In genomic region chr5:54869691-54870090, GRCh38 we compare ENCODE assay signal across 14 cellular contexts.
DNase-seq lines count a peak whose midpoint lies in the region; ATAC-seq and TF ChIP-seq lines count a peak whose summit lies in the region.
"Had no signal": no experiment of that assay in that cellular context is flagged by ENCODE, and none has a peak within 500 bp of the region (broad histone marks: within the 10 kb centered on the region; RNA-seq: fewer than 3 reads in every experiment).

No MANE protein-coding gene starts in this region.

- DNase-seq in stimulated activated naive CD8-positive, alpha-beta T cell treated with anti-CD3 and anti-CD28 coated beads, Interleukin-15, amount 100 ng/mL, for 72 hours: no peak
- DNase-seq in IMR-90 (peak; percentile 29), fibroblast of mammary gland (ENCODE audit: low read depth) (peak; percentile 38), T-helper 17 cell (no peak), osteocyte (ENCODE audit: extremely low spot score, unreplicated experiment) (no peak)
- no peak for DNase-seq in activated CD4-positive, CD25-positive, alpha-beta regulatory T cell (lab: John Stamatoyannopoulos, UW)
- DNase-seq: AML-193; Calu3; CD4-positive, alpha-beta memory T cell; DMS79 treated with DMSO at 0.1 percent for 48 hours had no signal

- no peak for TF ChIP-seq POLR2A in IMR-90 (IDR thresholded peaks at IDR 0.05; ENCODE audit: low read depth, low read length)

- H3K27ac Mint-ChIP-seq in stimulated activated naive CD8-positive, alpha-beta T cell treated with anti-CD3 and anti-CD28 coated beads, Interleukin-15, Interleukin-2, amounts not matched to agents 100 ng/mL and 50 ng/mL, for 24 hours: peak overlapping the region; percentile 95
- no peak overlapping the region for H3K27ac Mint-ChIP-seq in stimulated activated naive CD8-positive, alpha-beta T cell treated with anti-CD3 and anti-CD28 coated beads, Interleukin-15, amount 100 ng/mL, for 72 hours
- H3K27ac Mint-ChIP-seq in T-helper 17 cell (no peak overlapping the region), osteocyte (ENCODE audit: unreplicated experiment) (no peak overlapping the region)
- H3K27ac Mint-ChIP-seq: CD14-positive monocyte; CD4-positive, alpha-beta memory T cell had no signal

- no peak overlapping the region for H3K4me3 ChIP-seq in IMR-90 (ENCODE audit: insufficient read depth, low read depth, low read length)
- H3K4me3 ChIP-seq in fibroblast of mammary gland (ENCODE audit: control insufficient read depth, low read depth, low read length): no peak overlapping the region
- H3K4me3 ChIP-seq: BLaER1, HAP-1 had no signal

- H3K18ac ChIP-seq in IMR-90 (ENCODE audit: low read depth, low read length): peak overlapping the region; percentile 9; the same call in 1 of the 2 replicates

- no peak overlapping the region for H2AK5ac ChIP-seq in IMR-90 (ENCODE audit: low read depth, low read length)

- H3K36me3 ChIP-seq in IMR-90 (ENCODE audit: control insufficient read depth, insufficient read depth, low read length): no peaks in the 10 kb centered on the region
- H3K36me3 ChIP-seq: BLaER1, HAP-1 had no signal

- CTCF ChIA-PET in IMR-90 (lab: Yijun Ruan, JAX): no interaction called here

- no peak overlapping the region for H3K56ac ChIP-seq in IMR-90 (ENCODE audit: extremely low read depth, insufficient read depth, low read length)

- peaks cover 9% of the 10 kb centered on the region for H3K4me1 ChIP-seq in IMR-90 (ENCODE audit: control insufficient read depth, insufficient read depth, low read length)
- H3K4me1 ChIP-seq: BLaER1, HAP-1 had no signal

- H3K9me3 ChIP-seq in IMR-90 (ENCODE audit: control insufficient read depth, insufficient read depth, low read length) (no peaks in the 10 kb centered on the region), T-helper 17 cell (ENCODE audit: control insufficient read depth, low read length, poor library complexity, severe bottlenecking) (no peaks in the 10 kb centered on the region)
- H3K9me3 ChIP-seq: HAP-1 had no signal

- H3K9me1 ChIP-seq in IMR-90 (ENCODE audit: insufficient read depth, low read length): peaks cover 3% of the 10 kb centered on the region; the same call in 1 of the 2 replicates

- H3K4me3 Mint-ChIP-seq in stimulated activated naive CD8-positive, alpha-beta T cell treated with anti-CD3 and anti-CD28 coated beads, Interleukin-15, Interleukin-2, amounts not matched to agents 100 ng/mL and 50 ng/mL, for 24 hours: no peak overlapping the region
- no peak overlapping the region for H3K4me3 Mint-ChIP-seq in stimulated activated naive CD8-positive, alpha-beta T cell treated with anti-CD3 and anti-CD28 coated beads, Interleukin-15, amount 100 ng/mL, for 72 hours
- no peak overlapping the region for H3K4me3 Mint-ChIP-seq in T-helper 17 cell
- H3K4me3 Mint-ChIP-seq in osteocyte (ENCODE audit: unreplicated experiment): no peak overlapping the region
- H3K4me3 Mint-ChIP-seq: CD14-positive monocyte; CD4-positive, alpha-beta memory T cell had no signal

- H2AFZ ChIP-seq in IMR-90 (replicated peaks; ENCODE audit: low read length, poor library complexity): no peak overlapping the region

- H2BK120ac ChIP-seq in IMR-90 (ENCODE audit: low read depth, low read length): no peak overlapping the region

- intact Hi-C loops in IMR-90 (cut with micrococcal nuclease): loop anchor here (10.0 kb wide), 1 partner anchor 425 kb away; no protein-coding TSS in a partner anchor

- H3K23ac ChIP-seq in IMR-90 (ENCODE audit: low read depth, low read length): no peak overlapping the region

- H2BK5ac ChIP-seq in IMR-90 (ENCODE audit: low read depth, low read length, poor library complexity, severe bottlenecking): no peak overlapping the region

- dilution Hi-C loops in IMR-90 (cut with HindIII; ENCODE audit: low sequenced_read_pairs, unreplicated experiment): no loop called here

- H3K79me1 ChIP-seq in IMR-90 (ENCODE audit: low read depth in 1 of 2, low read length in 2 of 2): no peaks in the 10 kb centered on the region

- ATAC-seq in stimulated activated naive CD8-positive, alpha-beta T cell treated with anti-CD3 and anti-CD28 coated beads, Interleukin-15, amount 100 ng/mL, for 72 hours: no peak
- ATAC-seq in IMR-90 (ENCODE audit: low read depth) (peak; percentile 55), T-helper 17 cell (no peak)

- H3K14ac ChIP-seq in IMR-90 (replicated peaks; ENCODE audit: low read depth, low read length): 0 out of 2 replicates have a peak overlapping the region, but pooled peaks have one; percentile 44

- WGBS in IMR-90 (ENCODE audit: extremely low coverage in 2 of 2, insufficient read length in 1 of 2), 2 experiments: no CpG with 5 or more reads among the region's 1 CpG

- no peaks in the 10 kb centered on the region for H3K9me3 Mint-ChIP-seq in stimulated activated naive CD8-positive, alpha-beta T cell treated with anti-CD3 and anti-CD28 coated beads, Interleukin-15, Interleukin-2, amounts not matched to agents 100 ng/mL and 50 ng/mL, for 24 hours
- no peaks in the 10 kb centered on the region for H3K9me3 Mint-ChIP-seq in stimulated activated naive CD8-positive, alpha-beta T cell treated with anti-CD3 and anti-CD28 coated beads, Interleukin-15, amount 100 ng/mL, for 72 hours
- no peaks in the 10 kb centered on the region for H3K9me3 Mint-ChIP-seq in osteocyte (ENCODE audit: unreplicated experiment)
- H3K9me3 Mint-ChIP-seq: CD4-positive, alpha-beta memory T cell had no signal

- no peak overlapping the region; the same call in 2 of the 3 replicates for H2BK15ac ChIP-seq in IMR-90 (ENCODE audit: low read depth, low read length)

- no peak overlapping the region for H3K9ac ChIP-seq in IMR-90 (ENCODE audit: low read depth, low read length)
- H3K9ac ChIP-seq: BLaER1 had no signal

- no peak overlapping the region for H3K27ac ChIP-seq in IMR-90 (ENCODE audit: insufficient read depth, low read length)
- H3K27ac ChIP-seq: BLaER1 had no signal

- no TSS peak for BruUV-seq in IMR-90 (replicated peaks; lab: Mats Ljungman, UMichigan)

- no peak overlapping the region; the same call in 1 of the 2 replicates for H3K4me2 ChIP-seq in IMR-90 (ENCODE audit: low read depth, low read length)
- H3K4me2 ChIP-seq: BLaER1 had no signal

- H3K27me3 ChIP-seq in IMR-90 (ENCODE audit: control insufficient read depth, insufficient read depth, low read length): peaks cover 7% of the 10 kb centered on the region; the same call in 1 of the 2 replicates
- H3K27me3 ChIP-seq: BLaER1 had no signal

- no peak overlapping the region for H4K91ac ChIP-seq in IMR-90 (ENCODE audit: insufficient read depth, low read depth, low read length)

- in situ Hi-C loops in IMR-90 (cut with MboI; ENCODE audit: low sequenced_read_pairs): no loop called here

- H3K36me3 Mint-ChIP-seq in stimulated activated naive CD8-positive, alpha-beta T cell treated with anti-CD3 and anti-CD28 coated beads, Interleukin-15, Interleukin-2, amounts not matched to agents 100 ng/mL and 50 ng/mL, for 24 hours (ENCODE audit: low read depth): no peaks in the 10 kb centered on the region
- no peaks in the 10 kb centered on the region for H3K36me3 Mint-ChIP-seq in T-helper 17 cell (ENCODE audit: low read depth)
- H3K36me3 Mint-ChIP-seq in osteocyte (ENCODE audit: unreplicated experiment): no peaks in the 10 kb centered on the region
- H3K36me3 Mint-ChIP-seq: CD14-positive monocyte; CD4-positive, alpha-beta memory T cell had no signal

- H3K4me1 Mint-ChIP-seq in stimulated activated naive CD8-positive, alpha-beta T cell treated with anti-CD3 and anti-CD28 coated beads, Interleukin-15, Interleukin-2, amounts not matched to agents 100 ng/mL and 50 ng/mL, for 24 hours (ENCODE audit: low read depth): peaks cover 38% of the 10 kb centered on the region
- peaks cover 32% of the 10 kb centered on the region for H3K4me1 Mint-ChIP-seq in stimulated activated naive CD8-positive, alpha-beta T cell treated with anti-CD3 and anti-CD28 coated beads, Interleukin-15, amount 100 ng/mL, for 72 hours
- H3K4me1 Mint-ChIP-seq in T-helper 17 cell (peaks cover 7% of the 10 kb centered on the region), osteocyte (ENCODE audit: unreplicated experiment) (peaks cover 18% of the 10 kb centered on the region)

- TF ChIP-seq CTCF in IMR-90 (conservative IDR thresholded peaks at IDR 0.05; ENCODE audit: low read depth, low read length) (no peak), fibroblast of mammary gland (conservative IDR thresholded peaks at IDR 0.05; ENCODE audit: control insufficient read depth, insufficient read depth, low read depth, low read length) (no peak), osteocyte (IDR thresholded peaks at IDR 0.05) (no peak)

- H2AK9ac ChIP-seq in IMR-90 (replicated peaks; ENCODE audit: low read depth, low read length, poor library complexity): no peak overlapping the region

- peak overlapping the region; percentile 49; the same call in 1 of the 2 replicates for H2BK20ac ChIP-seq in IMR-90 (ENCODE audit: low read depth, low read length)

- TF ChIP-seq RAD21 in IMR-90 (IDR thresholded peaks at IDR 0.05; ENCODE audit: low read length): no peak

- no peaks in the 10 kb centered on the region for H4K20me1 ChIP-seq in IMR-90 (ENCODE audit: insufficient read depth, low read length)
- H4K20me1 ChIP-seq: BLaER1 had no signal

- peaks cover 52% of the 10 kb centered on the region for H3K27me3 Mint-ChIP-seq in stimulated activated naive CD8-positive, alpha-beta T cell treated with anti-CD3 and anti-CD28 coated beads, Interleukin-15, Interleukin-2, amounts not matched to agents 100 ng/mL and 50 ng/mL, for 24 hours
- H3K27me3 Mint-ChIP-seq in stimulated activated naive CD8-positive, alpha-beta T cell treated with anti-CD3 and anti-CD28 coated beads, Interleukin-15, amount 100 ng/mL, for 72 hours: peaks cover 59% of the 10 kb centered on the region
- H3K27me3 Mint-ChIP-seq in T-helper 17 cell: peaks cover 85% of the 10 kb centered on the region
- peaks cover 44% of the 10 kb centered on the region for H3K27me3 Mint-ChIP-seq in osteocyte (ENCODE audit: unreplicated experiment)

- no peak overlapping the region for H4K8ac ChIP-seq in IMR-90 (ENCODE audit: low read depth in 2 of 2, low read length in 2 of 2)

- POLR2A ChIA-PET in IMR-90 (lab: Charles Lee; ENCODE audit: unreplicated experiment): no interaction called here

- H3K4ac ChIP-seq in IMR-90 (ENCODE audit: low read depth, low read length): no peak overlapping the region

- no peak overlapping the region for H4K5ac ChIP-seq in IMR-90 (ENCODE audit: low read depth, low read length)

TF ChIP-seq in IMR-90, 13 proteins besides CTCF, POLR2A, EP300 and RAD21:
- TF ChIP-seq MAZ (IDR thresholded peaks at IDR 0.05; ENCODE audit: borderline replicate concordance, low read depth, low read length) (no peak), MAFK (IDR thresholded peaks at IDR 0.05; ENCODE audit: low read depth, low read length) (no peak), RCOR1 (IDR thresholded peaks at IDR 0.05; ENCODE audit: insufficient replicate concordance, low read length) (no peak), BHLHE40 (IDR thresholded peaks at IDR 0.05; ENCODE audit: low read depth, low read length) (no peak), FOS (IDR thresholded peaks at IDR 0.05; ENCODE audit: low read depth, low read length) (no peak), SMC3 (IDR thresholded peaks at IDR 0.05; ENCODE audit: low read depth, low read length) (no peak)

Comparison
In these comparisons a context has a peak if more than half of its experiments do, and no peak if none do; other contexts are left out.
1. DNase-seq: peak in IMR-90 (single experiment) and fibroblast of mammary gland (single experiment); none in stimulated activated naive CD8-positive, alpha-beta T cell treated with anti-CD3 and anti-CD28 coated beads, Interleukin-15, amount 100 ng/mL, for 72 hours (0 of 2), T-helper 17 cell (0 of 3), osteocyte (single experiment) and activated CD4-positive, CD25-positive, alpha-beta regulatory T cell (0 of 4).